1 cellular context compared by ENCODE assay signal in genomic region chr3:127961963-127962362, GRCh38.
TF ChIP-seq lines count a peak whose summit lies in the region.

No MANE protein-coding gene starts in this region.

TF ChIP-seq in K562, 482 proteins besides CTCF, POLR2A, EP300 and RAD21 (continued from another document):
- TF ChIP-seq TRIM25 (IDR thresholded peaks at IDR 0.05; ENCODE audit: borderline replicate concordance) (no peak), EP400 (IDR thresholded peaks at IDR 0.05) (no peak), ZNF395 (CRISPR knock-in tag; IDR thresholded peaks at IDR 0.05) (no peak), ZNF695 (CRISPR knock-in tag; IDR thresholded peaks at IDR 0.05) (no peak), FOXK1 (CRISPR knock-in tag; IDR thresholded peaks at IDR 0.05; ENCODE audit: borderline replicate concordance) (no peak)
